Comparison of ENCODE assay signal across 7 cellular contexts in genomic region chr1:21939650-21940374, GRCh38. TPM values are rescaled to one million over a fixed set of nuclear protein-coding genes. Genes with fewer than 3 reads are reported as not detected.
DNase-seq lines count a peak whose midpoint lies in the region; ATAC-seq and TF ChIP-seq lines count a peak whose summit lies in the region.

No MANE protein-coding gene starts in this region.

- DNase-seq in HFF-Myc (ENCODE audit: extremely low read depth, low read depth), result peak; percentile 70
- peak; percentile 51 for DNase-seq in SK-N-DZ (ENCODE audit: low spot score)
- DNase-seq in fibroblast of pulmonary artery (ENCODE audit: low read depth), result peak; percentile 97
- peak; percentile 89 for DNase-seq in omental fat pad (ENCODE audit: low spot score)
- no peak for DNase-seq in ecto neural progenitor cell (ENCODE audit: low spot score)

- H3K4me3 ChIP-seq in HFF-Myc (replicated peaks; ENCODE audit: low read depth, low read length), result no peak overlapping the region
- no peak overlapping the region for H3K4me3 ChIP-seq in fibroblast of pulmonary artery (replicated peaks; ENCODE audit: low read depth, low read length)

- ATAC-seq in omental fat pad (ENCODE audit: low FRiP score) (peak; percentile 54), HG03571 (IDR thresholded peaks at IDR 0.05; ENCODE audit: unreplicated experiment) (no peak), GM18907 (IDR thresholded peaks at IDR 0.05; ENCODE audit: unreplicated experiment) (no peak)

- TF ChIP-seq CTCF in HFF-Myc (IDR thresholded peaks at IDR 0.05; ENCODE audit: low read depth, low read length, missing control alignments) (peak; percentile 58), fibroblast of pulmonary artery (IDR thresholded peaks at IDR 0.05; ENCODE audit: low read length, missing control alignments) (peak; percentile 53), omental fat pad (IDR thresholded peaks at IDR 0.05) (no peak)

RNA-seq across cellular contexts. Expression of gene HSPG2, which starts 2.7 kb away (rescaled TPM):
- 5.1 and 6.8 TPM in 2 replicates for polyA plus RNA-seq in SK-N-DZ (2014; cell fraction: cytosol; rRNA removed)
- polyA plus RNA-seq in SK-N-DZ (2014; cell fraction: nucleus; rRNA removed), result 9.6 and 12.8 TPM in 2 replicates
- total RNA-seq in omental fat pad, result 100 to 1,000 TPM in 3 of 4 donors, 10 to 100 TPM in 1; 66.0 to 496 (median 198) TPM

RNA-seq across cellular contexts. Expression of gene CELA3B, which starts 37.0 kb away (rescaled TPM):
- polyA plus RNA-seq in SK-N-DZ (2014; cell fraction: cytosol; rRNA removed), result not detected in 2 replicates
- not detected in 2 replicates for polyA plus RNA-seq in SK-N-DZ (2014; cell fraction: nucleus; rRNA removed)
- 1 to 10 TPM in 1 of 4 donors, not detected in 3; 2.0 TPM for total RNA-seq in omental fat pad

Comparison
In these comparisons a context has a peak if more than half of its experiments do, and no peak if none do; other contexts are left out.
1. CTCF ChIP-seq: peak in HFF-Myc (single experiment) and fibroblast of pulmonary artery (single experiment); none in omental fat pad (0 of 3).